32 cellular contexts compared by ENCODE assay signal in the genomic region with DNA sequence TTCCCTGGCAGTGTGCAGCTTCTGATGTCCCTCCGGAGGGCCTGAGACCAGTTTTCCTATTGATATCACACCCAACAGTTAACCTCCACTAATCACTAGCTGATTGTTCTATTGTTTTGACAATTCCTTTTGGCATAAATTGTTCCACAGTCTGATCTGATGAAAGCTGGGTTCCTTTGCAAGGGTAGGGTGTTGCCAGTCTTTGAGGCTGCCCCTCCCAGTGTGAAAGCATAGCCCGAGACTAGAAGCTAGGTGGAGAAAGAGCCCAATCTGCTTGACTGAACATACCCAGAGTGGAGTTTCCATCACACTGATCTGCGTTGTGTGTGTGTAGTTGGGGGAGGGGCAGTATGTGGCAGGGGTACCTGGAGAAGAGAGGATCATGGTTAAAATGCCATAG.
"Had no signal": no experiment of that assay in that cellular context is flagged by ENCODE, and none has a peak within 500 bp of the region (broad histone marks: within the 10 kb centered on the region; RNA-seq: fewer than 3 reads in every experiment).

No MANE protein-coding gene starts in this region.

- H3K9me3 ChIP-seq: neutrophil, right lobe of liver, suprapubic skin, thoracic aorta, upper lobe of right lung had no signal

- DNase-seq: hypothalamus; immature natural killer cell; kidney; left colon; left lung; lower lobe of right lung; mammary epithelial cell; mesendoderm; naive B cell; natural killer cell; nephron progenitor cell; occipital lobe; right lobe of liver; stimulated activated CD4-positive, alpha-beta T cell treated with anti-CD3 and anti-CD28 coated beads, Interleukin-12 subunit alpha, Interleukin-12 subunit beta, amount 100 ng/mL, for 4 hours; stimulated activated CD4-positive, alpha-beta T cell treated with anti-CD3 and anti-CD28 coated beads, Interleukin-15, amount 100 ng/mL, for 24 hours; stimulated activated CD4-positive, alpha-beta T cell treated with anti-CD3 and anti-CD28 coated beads, Interleukin-2, amount 100 ng/mL, for 24 hours; stimulated activated CD4-positive, alpha-beta T cell treated with anti-CD3 and anti-CD28 coated beads, Interleukin-4, amount 100 ng/mL, for 1 hour; stimulated activated naive B cell treated with anti-CD40 and anti-IgM and Interleukin-4, amounts not matched to agents 10 μg/mL and 1 μg/mL and 100 μg/mL, for 72 hours; stimulated activated naive CD8-positive, alpha-beta T cell treated with anti-CD3 and anti-CD28 coated beads, Interleukin-15, Interleukin-2, amounts not matched to agents 100 U/mL and 50 U/mL, for 24 hours; stomach; tibial artery; trophoblast cell; upper lobe of right lung had no signal

- H3K27me3 Mint-ChIP-seq: naive B cell; stimulated activated naive B cell treated with anti-CD40 and anti-IgM and Interleukin-4, amounts not matched to agents 10 μg/mL and 1 μg/mL and 100 μg/mL, for 72 hours had no signal

- H3K79me2 ChIP-seq: parathyroid adenoma had no signal

- H3K27ac Mint-ChIP-seq: immature natural killer cell; mesothelial cell of epicardium; naive B cell; natural killer cell; nephron progenitor cell; neural progenitor cell; stimulated activated naive B cell treated with anti-CD40 and anti-IgM and Interleukin-4, amounts not matched to agents 10 μg/mL and 1 μg/mL and 100 μg/mL, for 72 hours had no signal

- H3K4me2 ChIP-seq: neural progenitor cell had no signal

- H3K36me3 Mint-ChIP-seq: immature natural killer cell; naive B cell; natural killer cell; stimulated activated naive B cell treated with anti-CD40 and anti-IgM and Interleukin-4, amounts not matched to agents 10 μg/mL and 1 μg/mL and 100 μg/mL, for 72 hours had no signal

- FAIRE-seq: islet of Langerhans, kidney, urothelium cell line had no signal

- H3K4me3 ChIP-seq: left lung, lower lobe of right lung, neural progenitor cell, right atrium auricular region, right lobe of liver, stomach, suprapubic skin, thoracic aorta, tibial artery, upper lobe of right lung had no signal

- H3K4me3 Mint-ChIP-seq: immature natural killer cell; mesothelial cell of epicardium; naive B cell; natural killer cell; nephron progenitor cell; neural progenitor cell; stimulated activated naive B cell treated with anti-CD40 and anti-IgM and Interleukin-4, amounts not matched to agents 10 μg/mL and 1 μg/mL and 100 μg/mL, for 72 hours had no signal

- H3K27ac ChIP-seq: left lung, lower lobe of right lung, neural progenitor cell, neutrophil, parathyroid adenoma, right atrium auricular region, right lobe of liver, stomach, suprapubic skin, thoracic aorta, tibial artery, upper lobe of right lung had no signal

- H3K4me1 ChIP-seq: left lung, lower lobe of right lung, parathyroid adenoma, right lobe of liver had no signal

- H2AFZ ChIP-seq: neural progenitor cell, parathyroid adenoma had no signal

- ATAC-seq: left colon; left lung; lower lobe of right lung; natural killer cell; right lobe of liver; stimulated activated naive B cell treated with anti-CD40 and anti-IgM and Interleukin-4, amounts not matched to agents 10 μg/mL and 1 μg/mL and 100 μg/mL, for 72 hours; stimulated activated naive CD8-positive, alpha-beta T cell treated with anti-CD3 and anti-CD28 coated beads, Interleukin-15, Interleukin-2, amounts not matched to agents 100 U/mL and 50 U/mL, for 24 hours; upper lobe of right lung had no signal

- H3K36me3 ChIP-seq: neural progenitor cell, neutrophil, right lobe of liver, suprapubic skin, thoracic aorta, upper lobe of right lung had no signal

- H3K4me1 Mint-ChIP-seq: immature natural killer cell; naive B cell; natural killer cell; stimulated activated naive B cell treated with anti-CD40 and anti-IgM and Interleukin-4, amounts not matched to agents 10 μg/mL and 1 μg/mL and 100 μg/mL, for 72 hours had no signal

- H3K9ac ChIP-seq: neural progenitor cell, parathyroid adenoma had no signal

- H3K27me3 ChIP-seq: left lung, neural progenitor cell, right atrium auricular region, right lobe of liver, stomach, suprapubic skin, tibial artery, upper lobe of right lung had no signal
